ENCODE assay signal across 26 cellular contexts in genomic region chr13:60402022-60402421, GRCh38. TPM values are rescaled to one million over a fixed set of nuclear protein-coding genes. Genes with fewer than 3 reads are reported as not detected.
A peak's percentile ranks its signal among the peaks of the same experiment; 100 is the strongest.
DNase-seq lines count a peak whose midpoint lies in the region; ATAC-seq and TF ChIP-seq lines count a peak whose summit lies in the region.
"Had no signal": no experiment of that assay in that cellular context is flagged by ENCODE, and none has a peak within 500 bp of the region (broad histone marks: within the 10 kb centered on the region; RNA-seq: fewer than 3 reads in every experiment).

No MANE protein-coding gene starts in this region.

- ATAC-seq in PC-3 = peak; percentile 53
- ATAC-seq in foreskin keratinocyte = peak; percentile 69
- ATAC-seq: effector memory CD8-positive, alpha-beta T cell; gastroesophageal sphincter; stimulated activated effector memory CD8-positive, alpha-beta T cell treated with anti-CD3 and anti-CD28 coated beads, Interleukin-12 subunit alpha, Interleukin-12 subunit beta, amount 100 ng/mL, for 72 hours had no signal

- peak overlapping the region; percentile 17; the same call in 1 of the 2 replicates for H3K4me2 ChIP-seq in PC-3 (ENCODE audit: low read length)
- H3K4me2 ChIP-seq: SK-N-SH, smooth muscle cell had no signal

- no peaks in the 10 kb centered on the region for H3K9me3 ChIP-seq in PC-3 (ENCODE audit: low read length)
- no peaks in the 10 kb centered on the region for H3K9me3 ChIP-seq in transverse colon
- H3K9me3 ChIP-seq: colonic mucosa, gastroesophageal sphincter, SK-N-SH had no signal

- TF ChIP-seq CTCF in PC-3 (conservative IDR thresholded peaks at IDR 0.05; ENCODE audit: low read depth, low read length) (no peak), foreskin keratinocyte (conservative IDR thresholded peaks at IDR 0.05) (no peak), transverse colon (IDR thresholded peaks at IDR 0.05) (no peak), GM10266 (IDR thresholded peaks at IDR 0.05; ENCODE audit: control insufficient read depth, insufficient read depth, low read depth, missing control alignments) (no peak)

- no peak overlapping the region for H3K9ac ChIP-seq in PC-3 (ENCODE audit: low read length)
- H3K9ac ChIP-seq: SK-N-SH had no signal

- H3K79me2 ChIP-seq in PC-3 (ENCODE audit: low read length) = peaks cover 52% of the 10 kb centered on the region

- no peak for TF ChIP-seq POLR2A in transverse colon (IDR thresholded peaks at IDR 0.05)

- H4K20me1 ChIP-seq in PC-3 (ENCODE audit: low read length) = no peaks in the 10 kb centered on the region

- no peak overlapping the region for H3K27ac ChIP-seq in PC-3 (ENCODE audit: low read length)
- no peak overlapping the region for H3K27ac ChIP-seq in foreskin keratinocyte
- peak overlapping the region in 3 of 4 donors; percentile 18 to 51 (median 44) for H3K27ac ChIP-seq in transverse colon
- H3K27ac ChIP-seq: colonic mucosa, gastroesophageal sphincter had no signal

- no peak overlapping the region for H2AFZ ChIP-seq in PC-3 (ENCODE audit: low read length)

- H3K4me1 ChIP-seq in PC-3 (ENCODE audit: insufficient read depth, low read length) (peaks cover 26% of the 10 kb centered on the region), foreskin keratinocyte (peaks cover 3% of the 10 kb centered on the region), transverse colon (peaks cover 3 to 41% (median 21%) of the 10 kb centered on the region in 4 donors)

- in situ Hi-C loops in transverse colon (cut with MboI; ENCODE audit: low pct_ligation_motif_present in 1 of 4, low pct_unique_long_range_greater_than_20kb in 1 of 4, low sequenced_read_pairs in 3 of 4) = no loop called here

- DNase-seq in NCI-H2227 treated with DMSO at 0.1 percent for 48 hours (lab: John Stamatoyannopoulos, UW) (peak; percentile 12), NCI-H2227 (lab: John Stamatoyannopoulos, UW; ENCODE audit: unreplicated experiment) (no peak), PC-3 (peak; percentile 64), foreskin keratinocyte (peak in 1 of 2 donors; percentile 77), transverse colon (no peak), GM10266 (ENCODE audit: extremely low spot score) (no peak), NCI-H82 (lab: John Stamatoyannopoulos, UW) (no peak), Ammon's horn (ENCODE audit: low spot score) (no peak)
- DNase-seq: 8988T; activated CD4-positive, alpha-beta T cell treated with anti-CD3 and anti-CD28 coated beads, Interleukin-2, amount 50 U/mL, for 1 hour; activated naive CD4-positive, alpha-beta T cell treated with anti-CD3 and anti-CD28 coated beads, Interleukin-2, amount 10 ng/mL, durations not matched to agents 7 days and 5 days; AML-193; amniotic stem cell; colonic mucosa; DMS53; effector memory CD8-positive, alpha-beta T cell; NCI-H1417 treated with DMSO at 0.1 percent for 48 hours; NCI-H524 treated with DMSO at 0.1 percent for 48 hours; occipital lobe; retina; SK-N-SH; stimulated activated CD4-positive, alpha-beta T cell treated with anti-CD3 and anti-CD28 coated beads, Interleukin-2, amount 100 ng/mL, for 24 hours; substantia nigra had no signal

- no TSS peak for BruUV-seq in PC-3 (replicated peaks; lab: Mats Ljungman, UMichigan)

- H3K9me2 ChIP-seq in PC-3 (replicated peaks; ENCODE audit: low read length) = no peaks in the 10 kb centered on the region
- H3K9me2 ChIP-seq: SK-N-SH had no signal

- H3K4me3 ChIP-seq in PC-3 (ENCODE audit: low read length) (no peak overlapping the region), transverse colon (no peak overlapping the region)
- H3K4me3 ChIP-seq: colonic mucosa, gastroesophageal sphincter, smooth muscle cell had no signal

- POLR2A ChIA-PET in PC-3 (lab: Charles Lee; ENCODE audit: unreplicated experiment) = no interaction called here

- H3K27me3 ChIP-seq in PC-3 (ENCODE audit: low read length) (no peaks in the 10 kb centered on the region), foreskin keratinocyte (no peaks in the 10 kb centered on the region), transverse colon (no peaks in the 10 kb centered on the region)
- H3K27me3 ChIP-seq: colonic mucosa, gastroesophageal sphincter had no signal

- H3K36me3 ChIP-seq in PC-3 (ENCODE audit: low read depth, low read length) (no peaks in the 10 kb centered on the region), transverse colon (no peaks in the 10 kb centered on the region)
- H3K36me3 ChIP-seq: colonic mucosa, gastroesophageal sphincter had no signal

- intact Hi-C loops in PC-3 (cut with micrococcal nuclease) (no loop called here), transverse colon (cut with DNase I; ENCODE audit: low total_unique reads) (no loop called here)

- CTCF ChIA-PET in PC-3 (lab: Charles Lee) = no interaction called here

- no peak for TF ChIP-seq EP300 in transverse colon (IDR thresholded peaks at IDR 0.05; ENCODE audit: low read depth)

- no peaks in the 10 kb centered on the region for H3F3A ChIP-seq in PC-3 (ENCODE audit: low read length, unreplicated experiment)

RNA-seq across cellular contexts. Expression of gene TDRD3, which starts 5.0 kb away (rescaled TPM):
- total RNA-seq in PC-3 (2014; rRNA removed) (5.8 and 7.5 TPM in 2 replicates), foreskin keratinocyte (12.1 and 14.1 TPM in 2 replicates), transverse colon (10 to 100 TPM; 20.9 to 73.4 (median 33.9) TPM)
- 5.9 and 6.8 TPM in 2 replicates for polyA plus RNA-seq in foreskin keratinocyte

Comparison
In these comparisons a context has a peak if more than half of its experiments do, and no peak if none do; other contexts are left out.
1. DNase-seq: peak in NCI-H2227 treated with DMSO at 0.1 percent for 48 hours (single experiment) and PC-3 (single experiment); none in NCI-H2227 (single experiment), transverse colon (single experiment), GM10266 (single experiment), NCI-H82 (single experiment) and Ammon's horn (single experiment).
2. H3K27ac ChIP-seq: peak in transverse colon (3 of 4); none in PC-3 (single experiment) and foreskin keratinocyte (single experiment).